Comparison of ENCODE assay signal across 8 cellular contexts in the genomic region with DNA sequence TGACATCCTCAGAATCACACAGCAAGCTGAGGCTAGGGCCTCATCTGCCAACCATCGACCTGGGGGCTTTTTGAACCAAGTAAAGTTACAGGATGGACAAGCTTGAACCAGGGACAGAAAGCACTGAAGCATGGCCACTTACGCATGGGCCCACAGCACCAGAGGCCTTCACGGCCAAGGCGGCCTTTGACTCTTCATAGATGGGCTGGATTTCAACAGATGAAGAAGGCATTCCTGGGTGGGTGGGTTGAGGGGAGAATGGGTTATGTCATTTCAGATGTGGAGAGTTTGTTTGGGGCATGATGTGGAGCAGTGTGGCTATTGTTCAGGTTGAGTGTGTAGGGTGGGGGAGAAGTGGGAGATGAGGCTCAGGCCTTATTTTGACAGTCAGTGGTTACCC.
"Had no signal": no experiment of that assay in that cellular context is flagged by ENCODE, and none has a peak within 500 bp of the region (broad histone marks: within the 10 kb centered on the region; RNA-seq: fewer than 3 reads in every experiment).

No MANE protein-coding gene starts in this region.

- H3K4me1 ChIP-seq: pancreas had no signal

- H3K27me3 ChIP-seq: neural progenitor cell, pancreas, stomach, uterus had no signal

- H3K9me3 ChIP-seq: pancreas, stomach, uterus had no signal

- DNase-seq: activated CD4-positive, alpha-beta T cell treated with anti-CD3 and anti-CD28 coated beads, Interleukin-2, amount 50 U/mL, for 48 hours; activated naive CD4-positive, alpha-beta T cell; effector memory CD8-positive, alpha-beta T cell; stimulated activated CD4-positive, alpha-beta T cell treated with anti-CD3 and anti-CD28 coated beads, Interleukin-4, amount 100 ng/mL, for 4 hours; stomach; uterus had no signal

- H3K27ac ChIP-seq: neural progenitor cell, pancreas, stomach had no signal

- H3K36me3 ChIP-seq: neural progenitor cell, pancreas, stomach, uterus had no signal

- H3K4me2 ChIP-seq: neural progenitor cell had no signal

- H3K4me3 ChIP-seq: neural progenitor cell, pancreas, stomach, uterus had no signal

- H3K9ac ChIP-seq: neural progenitor cell had no signal

- ATAC-seq: effector memory CD8-positive, alpha-beta T cell had no signal
